In the genomic region with DNA sequence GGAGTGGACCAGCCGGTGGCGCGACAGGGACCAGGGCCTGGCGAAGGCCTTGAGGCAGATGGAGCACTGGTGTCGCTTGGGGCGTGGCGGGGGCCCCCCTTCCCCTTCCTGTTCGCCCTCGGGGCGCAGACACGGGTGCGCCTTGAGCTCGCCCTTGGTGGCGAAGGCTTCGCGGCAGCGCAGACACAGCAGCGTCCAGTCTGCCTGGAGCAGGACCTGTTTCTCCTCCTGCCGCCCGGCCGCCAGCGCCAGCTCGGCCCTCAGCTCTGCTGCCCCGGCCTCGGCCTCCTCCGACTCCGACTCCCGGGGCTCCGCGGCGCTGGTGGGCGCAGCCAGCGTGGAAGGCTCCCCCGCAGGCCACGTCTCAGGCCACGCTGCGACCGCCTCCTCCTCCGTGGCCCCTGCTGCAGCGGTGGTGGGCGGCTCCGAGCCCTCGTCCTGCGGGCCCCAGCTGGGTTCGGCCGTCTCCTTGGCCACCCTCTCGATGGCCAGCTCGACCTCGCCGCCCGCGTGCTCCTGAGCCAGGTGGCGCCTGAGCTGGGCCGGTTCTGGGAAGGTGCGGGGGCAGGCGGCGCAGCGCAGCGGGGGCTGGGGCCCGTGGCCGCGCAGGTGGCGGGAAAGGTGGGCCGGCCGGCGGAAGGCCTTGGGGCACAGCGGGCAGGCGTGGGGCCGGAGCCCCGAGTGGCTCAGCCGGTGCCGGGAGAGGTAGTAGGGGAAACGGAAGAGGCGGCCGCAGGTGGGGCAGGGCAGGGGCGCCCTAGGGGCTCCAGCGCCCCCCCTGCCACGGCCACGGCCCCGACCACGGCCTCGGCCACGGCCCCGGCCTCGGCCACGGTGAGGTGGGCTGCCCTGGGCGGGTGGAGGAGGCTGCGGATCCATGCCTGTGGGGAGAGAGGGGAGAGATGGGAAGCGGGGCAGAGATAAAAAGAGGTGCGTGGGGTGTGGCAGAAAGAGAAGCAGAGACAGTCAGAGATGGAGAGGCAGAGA, we compare ENCODE assay signal across 8 cellular contexts. TPM values are rescaled to one million over a fixed set of nuclear protein-coding genes. Genes with fewer than 3 reads are reported as not detected.
A peak's percentile ranks its signal among the peaks of the same experiment; 100 is the strongest.
DNase-seq lines count a peak whose midpoint lies in the region; ATAC-seq, FAIRE-seq and TF ChIP-seq lines count a peak whose summit lies in the region.
"Had no signal": no experiment of that assay in that cellular context is flagged by ENCODE, and none has a peak within 500 bp of the region (broad histone marks: within the 10 kb centered on the region; RNA-seq: fewer than 3 reads in every experiment).

No MANE protein-coding gene starts in this region.

- POLR2A ChIA-PET in HepG2 (lab: Yijun Ruan, JAX) = no interaction called here

- no peak for DNase-seq in HepG2 (ENCODE audit: low spot score)
- no peak for DNase-seq in right lobe of liver
- DNase-seq in left ventricle myocardium superior = peak; percentile 33
- DNase-seq in foreskin melanocyte = no peak

- no peaks in the 10 kb centered on the region for H3K27me3 ChIP-seq in HepG2 (ENCODE audit: control insufficient read depth in 1 of 2, insufficient read depth in 2 of 2, low read length in 2 of 2)
- no peaks in the 10 kb centered on the region for H3K27me3 ChIP-seq in right lobe of liver

- no peaks in the 10 kb centered on the region for H4K20me1 ChIP-seq in HepG2 (ENCODE audit: insufficient read depth, low read length)

- TSS peak; percentile 43 for BruUV-seq in HepG2 (replicated peaks; lab: Mats Ljungman, UMichigan)

- TF ChIP-seq CTCF in HepG2 (CRISPR knock-in tag; IDR thresholded peaks at IDR 0.05) (no peak), right lobe of liver (IDR thresholded peaks at IDR 0.05) (no peak)

- H3K4me2 ChIP-seq in HepG2 (ENCODE audit: low read depth, low read length) = peak overlapping the region; percentile 93

- in situ Hi-C loops in HepG2 (cut with HindIII; ENCODE audit: extremely low pct_ligation_motif_present, low pct_unique_long_range_greater_than_20kb) = no loop called here

- H3K4me1 ChIP-seq in HepG2 (ENCODE audit: insufficient read depth, low read length) (peaks cover 28% of the 10 kb centered on the region), right lobe of liver (peaks cover 0 to 25% (median 4%) of the 10 kb centered on the region in 4 donors)

- H3K9me3 ChIP-seq in HepG2 (ENCODE audit: low read length) = no peaks in the 10 kb centered on the region
- H3K9me3 ChIP-seq in right lobe of liver = no peaks in the 10 kb centered on the region

- H3K36me3 ChIP-seq in HepG2 (replicated peaks in 1 of 2; ENCODE audit: control insufficient read depth in 1 of 2, insufficient read depth in 2 of 2, low read length in 2 of 2) (0 out of 5 replicates have a peak, but pooled peaks cover 0 to 8% of the 10 kb centered on the region in 2 experiments), right lobe of liver (no peaks in the 10 kb centered on the region)

- CTCF ChIA-PET in HepG2 (lab: Yijun Ruan, JAX; ENCODE audit: low intra/inter-chr PET ratio, low total read pairs) = no interaction called here

- H2AFZ ChIP-seq in HepG2 (ENCODE audit: low read length) = no peak overlapping the region

- H3K9ac ChIP-seq in HepG2 (ENCODE audit: insufficient read depth, low read depth, low read length) = peak overlapping the region; percentile 85; the same call in 1 of the 2 replicates

- H3K79me2 ChIP-seq in HepG2 (ENCODE audit: insufficient read depth, low read length) = peaks cover 9% of the 10 kb centered on the region

- no peak for ATAC-seq in HepG2
- ATAC-seq in right lobe of liver = no peak
- no peak for ATAC-seq in left ventricle myocardium superior
- no peak for ATAC-seq in HG03442 (IDR thresholded peaks at IDR 0.05; ENCODE audit: unreplicated experiment)
- no peak for ATAC-seq in GM19328 (IDR thresholded peaks at IDR 0.05; ENCODE audit: unreplicated experiment)

- no peak for FAIRE-seq in HepG2 (lab: Jason Lieb, UNC)
- FAIRE-seq: TTC549 had no signal

- no peak for TF ChIP-seq POLR2A in HepG2 (IDR thresholded peaks at IDR 0.05; ENCODE audit: insufficient read depth in 1 of 2, low read depth in 2 of 2, low read length in 2 of 2)
- no peak for TF ChIP-seq POLR2A in right lobe of liver (IDR thresholded peaks at IDR 0.05)

- TF ChIP-seq EP300 in HepG2 (IDR thresholded peaks at IDR 0.05; ENCODE audit: low read depth in 2 of 2, low read length in 2 of 2) = no peak
- no peak for TF ChIP-seq EP300 in HepG2 (CRISPR knock-in tag; IDR thresholded peaks at IDR 0.05; ENCODE audit: borderline replicate concordance)

- H3K27ac ChIP-seq in HepG2 (ENCODE audit: extremely low read length, insufficient read depth, low read length) (peak overlapping the region; percentile 79), right lobe of liver (no peak overlapping the region)

- 96% methylated on average over 80 of the region's 90 CpGs for WGBS in HepG2 (ENCODE audit: low lambda C conversion rate)
- WGBS in right lobe of liver (ENCODE audit: insufficient coverage, low coverage, low lambda C conversion rate, missing lambda C conversion rate) = 85% methylated on average over 2 of the region's 90 CpGs

- peak overlapping the region; percentile 88 to 97 (median 95) for H3K4me3 ChIP-seq in HepG2 (replicated peaks in 1 of 3; ENCODE audit: insufficient read depth in 1 of 3, low read depth in 2 of 3, low read length in 3 of 3)
- peak overlapping the region in 1 of 3 donors; percentile 74 for H3K4me3 ChIP-seq in right lobe of liver

- TF ChIP-seq RAD21 in HepG2 (CRISPR knock-in tag; IDR thresholded peaks at IDR 0.05) = no peak

- intact Hi-C loops in HepG2 (cut with micrococcal nuclease; ENCODE audit: unreplicated experiment) (no loop called here), right lobe of liver (cut with DNase I) (no loop called here), left ventricle myocardium superior (cut with micrococcal nuclease) (no loop called here)

RNA-seq across cellular contexts. Expression of a gene that starts 1.6 kb away (rescaled TPM):
- total RNA-seq in HepG2 (2016; rRNA removed; fragmentation: Illumina TruSeq; extraction: Trizol) (1.7 and 2.9 TPM in 2 replicates), right lobe of liver (1 to 10 TPM; 1.9 to 4.6 (median 3.6) TPM), left ventricle myocardium superior (14.7 TPM)
- total RNA-seq in HepG2 (2016; cell fraction: cytosol; rRNA removed; fragmentation: Illumina TruSeq; extraction: Trizol; ENCODE audit: low read depth) = 1.3 and 1.6 TPM in 2 replicates
- total RNA-seq in HepG2 (2016; cell fraction: insoluble cytoplasmic fraction; rRNA removed; fragmentation: Illumina TruSeq; extraction: Trizol) = 1.8 and 2.9 TPM in 2 replicates
- 2.9 and 3.5 TPM in 2 replicates for total RNA-seq in HepG2 (2016; cell fraction: membrane; rRNA removed; fragmentation: Illumina TruSeq; extraction: Trizol)
- total RNA-seq in HepG2 (2016; cell fraction: nucleus; rRNA removed; fragmentation: Illumina TruSeq; extraction: Trizol) = 1.2 and 1.9 TPM in 2 replicates
- polyA plus RNA-seq in HepG2 (2011; rRNA removed) = 2.1 and 2.2 TPM in 2 replicates
- polyA plus RNA-seq in HepG2 (2011; cell fraction: cytosol; rRNA removed) = 1.3 and 2.9 TPM in 2 replicates
- 9.0 and 12.3 TPM in 2 replicates for polyA plus RNA-seq in HepG2 (2011; cell fraction: nucleus; rRNA removed)
- polyA plus RNA-seq in HepG2 (2012) = 3.6 and 5.7 TPM in 2 replicates
- 1.6 and 2.1 TPM in 2 replicates for polyA plus RNA-seq in HepG2 (2016; cell fraction: cytosol; fragmentation: Illumina TruSeq; extraction: Trizol; ENCODE audit: low read depth)
- polyA plus RNA-seq in HepG2 (2016; cell fraction: insoluble cytoplasmic fraction; fragmentation: Illumina TruSeq; extraction: Trizol; ENCODE audit: low read depth) = 2.8 and 3.3 TPM in 2 replicates
- polyA plus RNA-seq in HepG2 (2016; cell fraction: membrane; fragmentation: Illumina TruSeq; extraction: Trizol; ENCODE audit: low read depth) = 2.7 TPM in 2 replicates
- 8.4 and 9.1 TPM in 2 replicates for polyA plus RNA-seq in HepG2 (2016; cell fraction: nucleus; fragmentation: Illumina TruSeq; extraction: Trizol; ENCODE audit: insufficient read depth, low read depth)
- polyA minus RNA-seq in HepG2 (2011; rRNA and poly(A)+ RNA removed; ENCODE audit: low replicate concordance) = 5.6 and 7.6 TPM in 2 replicates
- polyA minus RNA-seq in HepG2 (2011; cell fraction: cytosol; rRNA and poly(A)+ RNA removed) = 3.6 and 4.7 TPM in 2 replicates
- 3.0 and 3.3 TPM in 2 replicates for polyA minus RNA-seq in HepG2 (2011; cell fraction: nucleus; rRNA and poly(A)+ RNA removed)

RNA-seq across cellular contexts. Expression of a gene that starts 20.3 kb away (rescaled TPM):
- total RNA-seq in HepG2 (2016; rRNA removed; fragmentation: Illumina TruSeq; extraction: Trizol) (3.4 and 5.9 TPM in 2 replicates), right lobe of liver (10 to 100 TPM in 1 of 6 experiments, 1 to 10 TPM in 5; 3.0 to 13.1 (median 5.1) TPM), left ventricle myocardium superior (16.3 TPM)
- 0.97 and 1.0 TPM in 2 replicates for total RNA-seq in HepG2 (2016; cell fraction: cytosol; rRNA removed; fragmentation: Illumina TruSeq; extraction: Trizol; ENCODE audit: low read depth)
- total RNA-seq in HepG2 (2016; cell fraction: insoluble cytoplasmic fraction; rRNA removed; fragmentation: Illumina TruSeq; extraction: Trizol) = 3.3 and 4.8 TPM in 2 replicates
- total RNA-seq in HepG2 (2016; cell fraction: membrane; rRNA removed; fragmentation: Illumina TruSeq; extraction: Trizol) = 3.8 and 4.3 TPM in 2 replicates
- total RNA-seq in HepG2 (2016; cell fraction: nucleus; rRNA removed; fragmentation: Illumina TruSeq; extraction: Trizol) = 4.3 and 5.0 TPM in 2 replicates
- polyA plus RNA-seq in HepG2 (2011; rRNA removed) = 3.6 and 4.1 TPM in 2 replicates
- polyA plus RNA-seq in HepG2 (2011; cell fraction: cytosol; rRNA removed) = 2.4 and 3.2 TPM in 2 replicates
- polyA plus RNA-seq in HepG2 (2011; cell fraction: nucleus; rRNA removed) = 9.6 and 12.9 TPM in 2 replicates
- 6.5 and 7.8 TPM in 2 replicates for polyA plus RNA-seq in HepG2 (2012)
- polyA plus RNA-seq in HepG2 (2016; cell fraction: cytosol; fragmentation: Illumina TruSeq; extraction: Trizol; ENCODE audit: low read depth) = 1.7 and 2.0 TPM in 2 replicates
- 7.2 and 8.9 TPM in 2 replicates for polyA plus RNA-seq in HepG2 (2016; cell fraction: insoluble cytoplasmic fraction; fragmentation: Illumina TruSeq; extraction: Trizol; ENCODE audit: low read depth)
- polyA plus RNA-seq in HepG2 (2016; cell fraction: membrane; fragmentation: Illumina TruSeq; extraction: Trizol; ENCODE audit: low read depth) = 5.5 and 6.4 TPM in 2 replicates
- polyA plus RNA-seq in HepG2 (2016; cell fraction: nucleus; fragmentation: Illumina TruSeq; extraction: Trizol; ENCODE audit: insufficient read depth, low read depth) = 14.5 and 17.0 TPM in 2 replicates
- polyA minus RNA-seq in HepG2 (2011; rRNA and poly(A)+ RNA removed; ENCODE audit: low replicate concordance) = 7.4 and 7.8 TPM in 2 replicates
- polyA minus RNA-seq in HepG2 (2011; cell fraction: cytosol; rRNA and poly(A)+ RNA removed) = 4.2 and 4.4 TPM in 2 replicates
- polyA minus RNA-seq in HepG2 (2011; cell fraction: nucleus; rRNA and poly(A)+ RNA removed) = 4.4 and 6.8 TPM in 2 replicates

RNA-seq across cellular contexts. Expression of a gene that starts 21.0 kb away (rescaled TPM):
- 1.6 and 4.6 TPM in 2 replicates for total RNA-seq in HepG2 (2016; rRNA removed; fragmentation: Illumina TruSeq; extraction: Trizol)
- 6.2 and 7.2 TPM in 2 replicates for total RNA-seq in HepG2 (2016; cell fraction: cytosol; rRNA removed; fragmentation: Illumina TruSeq; extraction: Trizol; ENCODE audit: low read depth)
- 2.8 and 4.6 TPM in 2 replicates for total RNA-seq in HepG2 (2016; cell fraction: insoluble cytoplasmic fraction; rRNA removed; fragmentation: Illumina TruSeq; extraction: Trizol)
- total RNA-seq in HepG2 (2016; cell fraction: membrane; rRNA removed; fragmentation: Illumina TruSeq; extraction: Trizol) = 7.6 and 10.2 TPM in 2 replicates
- 2.7 TPM in 2 replicates for total RNA-seq in HepG2 (2016; cell fraction: nucleus; rRNA removed; fragmentation: Illumina TruSeq; extraction: Trizol)
- polyA plus RNA-seq in HepG2 (2011; rRNA removed) = 3.2 and 5.0 TPM in 2 replicates
- polyA plus RNA-seq in HepG2 (2011; cell fraction: cytosol; rRNA removed) = 3.9 and 7.0 TPM in 2 replicates
- polyA plus RNA-seq in HepG2 (2011; cell fraction: nucleus; rRNA removed) = 8.3 and 9.7 TPM in 2 replicates
- polyA plus RNA-seq in HepG2 (2012) = 2.9 and 4.1 TPM in 2 replicates
- 8.5 and 8.9 TPM in 2 replicates for polyA plus RNA-seq in HepG2 (2016; cell fraction: cytosol; fragmentation: Illumina TruSeq; extraction: Trizol; ENCODE audit: low read depth)
- 3.6 and 4.5 TPM in 2 replicates for polyA plus RNA-seq in HepG2 (2016; cell fraction: insoluble cytoplasmic fraction; fragmentation: Illumina TruSeq; extraction: Trizol; ENCODE audit: low read depth)
- 9.0 and 9.5 TPM in 2 replicates for polyA plus RNA-seq in HepG2 (2016; cell fraction: membrane; fragmentation: Illumina TruSeq; extraction: Trizol; ENCODE audit: low read depth)
- polyA plus RNA-seq in HepG2 (2016; cell fraction: nucleus; fragmentation: Illumina TruSeq; extraction: Trizol; ENCODE audit: insufficient read depth, low read depth) = 4.9 and 5.2 TPM in 2 replicates
- polyA minus RNA-seq in HepG2 (2011; rRNA and poly(A)+ RNA removed; ENCODE audit: low replicate concordance) = 3.5 and 3.9 TPM in 2 replicates
- polyA minus RNA-seq in HepG2 (2011; cell fraction: cytosol; rRNA and poly(A)+ RNA removed) = 2.5 and 3.1 TPM in 2 replicates
- polyA minus RNA-seq in HepG2 (2011; cell fraction: nucleus; rRNA and poly(A)+ RNA removed) = 2.7 and 3.3 TPM in 2 replicates
- total RNA-seq in right lobe of liver = 10 to 100 TPM in 4 of 6 experiments, 1 to 10 TPM in 2; 8.2 to 21.0 (median 11.3) TPM
- 17.0 TPM for total RNA-seq in left ventricle myocardium superior

RNA-seq across cellular contexts. Expression of a gene that starts 26.4 kb away (rescaled TPM):
- 0.93 and 1.0 TPM in 2 replicates for total RNA-seq in HepG2 (2016; rRNA removed; fragmentation: Illumina TruSeq; extraction: Trizol)
- 0.26 and 0.30 TPM in 2 replicates for total RNA-seq in HepG2 (2016; cell fraction: cytosol; rRNA removed; fragmentation: Illumina TruSeq; extraction: Trizol; ENCODE audit: low read depth)
- 0.83 and 0.93 TPM in 2 replicates for total RNA-seq in HepG2 (2016; cell fraction: insoluble cytoplasmic fraction; rRNA removed; fragmentation: Illumina TruSeq; extraction: Trizol)
- 1.1 and 1.3 TPM in 2 replicates for total RNA-seq in HepG2 (2016; cell fraction: membrane; rRNA removed; fragmentation: Illumina TruSeq; extraction: Trizol)
- total RNA-seq in HepG2 (2016; cell fraction: nucleus; rRNA removed; fragmentation: Illumina TruSeq; extraction: Trizol) = 0.97 and 1.1 TPM in 2 replicates
- polyA plus RNA-seq in HepG2 (2011; rRNA removed) = 1.0 and 1.5 TPM in 2 replicates
- 1.2 and 1.9 TPM in 2 replicates for polyA plus RNA-seq in HepG2 (2011; cell fraction: cytosol; rRNA removed)
- 3.2 and 3.9 TPM in 2 replicates for polyA plus RNA-seq in HepG2 (2011; cell fraction: nucleus; rRNA removed)
- 1.9 and 2.1 TPM in 2 replicates for polyA plus RNA-seq in HepG2 (2012)
- polyA plus RNA-seq in HepG2 (2016; cell fraction: cytosol; fragmentation: Illumina TruSeq; extraction: Trizol; ENCODE audit: low read depth) = 0.71 and 0.81 TPM in 2 replicates
- 3.6 and 4.1 TPM in 2 replicates for polyA plus RNA-seq in HepG2 (2016; cell fraction: insoluble cytoplasmic fraction; fragmentation: Illumina TruSeq; extraction: Trizol; ENCODE audit: low read depth)
- polyA plus RNA-seq in HepG2 (2016; cell fraction: membrane; fragmentation: Illumina TruSeq; extraction: Trizol; ENCODE audit: low read depth) = 2.4 and 2.8 TPM in 2 replicates
- polyA plus RNA-seq in HepG2 (2016; cell fraction: nucleus; fragmentation: Illumina TruSeq; extraction: Trizol; ENCODE audit: insufficient read depth, low read depth) = 6.6 and 6.7 TPM in 2 replicates
- 2.5 and 2.6 TPM in 2 replicates for polyA minus RNA-seq in HepG2 (2011; rRNA and poly(A)+ RNA removed; ENCODE audit: low replicate concordance)
- 2.0 and 2.2 TPM in 2 replicates for polyA minus RNA-seq in HepG2 (2011; cell fraction: cytosol; rRNA and poly(A)+ RNA removed)
- polyA minus RNA-seq in HepG2 (2011; cell fraction: nucleus; rRNA and poly(A)+ RNA removed) = 0.62 and 0.90 TPM in 2 replicates
- 1 to 10 TPM; 4.2 to 6.0 (median 4.7) TPM for total RNA-seq in right lobe of liver
- 21.8 TPM for total RNA-seq in left ventricle myocardium superior

RNA-seq across cellular contexts. Expression of a gene that starts 33.7 kb away (rescaled TPM):
- total RNA-seq in HepG2 (2016; rRNA removed; fragmentation: Illumina TruSeq; extraction: Trizol) (0.46 and 0.66 TPM in 2 replicates), right lobe of liver (under 1 TPM in 2 of 6 experiments, not detected in 4; 0.33 to 0.56 TPM), left ventricle myocardium superior (16.6 TPM)
- total RNA-seq in HepG2 (2016; cell fraction: cytosol; rRNA removed; fragmentation: Illumina TruSeq; extraction: Trizol; ENCODE audit: low read depth) = not detected in 2 replicates
- 0.24 and 0.35 TPM in 2 replicates for total RNA-seq in HepG2 (2016; cell fraction: insoluble cytoplasmic fraction; rRNA removed; fragmentation: Illumina TruSeq; extraction: Trizol)
- total RNA-seq in HepG2 (2016; cell fraction: membrane; rRNA removed; fragmentation: Illumina TruSeq; extraction: Trizol) = 0.19 and 0.24 TPM in 2 replicates
- 0.38 and 0.62 TPM in 2 replicates for total RNA-seq in HepG2 (2016; cell fraction: nucleus; rRNA removed; fragmentation: Illumina TruSeq; extraction: Trizol)
- 0.77 and 1.5 TPM in 2 replicates for polyA plus RNA-seq in HepG2 (2011; rRNA removed)
- 1.0 and 1.4 TPM in 2 replicates for polyA plus RNA-seq in HepG2 (2011; cell fraction: cytosol; rRNA removed)
- 2.0 and 3.1 TPM in 2 replicates for polyA plus RNA-seq in HepG2 (2011; cell fraction: nucleus; rRNA removed)
- polyA plus RNA-seq in HepG2 (2012) = 0.91 and 2.0 TPM in 2 replicates
- not detected in 2 replicates for polyA plus RNA-seq in HepG2 (2016; cell fraction: cytosol; fragmentation: Illumina TruSeq; extraction: Trizol; ENCODE audit: low read depth)
- polyA plus RNA-seq in HepG2 (2016; cell fraction: insoluble cytoplasmic fraction; fragmentation: Illumina TruSeq; extraction: Trizol; ENCODE audit: low read depth) = 0.19 TPM in 1 of 2 replicates, not detected in the other
- polyA plus RNA-seq in HepG2 (2016; cell fraction: membrane; fragmentation: Illumina TruSeq; extraction: Trizol; ENCODE audit: low read depth) = 0.13 TPM in 1 of 2 replicates, not detected in the other
- 0.81 and 0.96 TPM in 2 replicates for polyA plus RNA-seq in HepG2 (2016; cell fraction: nucleus; fragmentation: Illumina TruSeq; extraction: Trizol; ENCODE audit: insufficient read depth, low read depth)
- 1.2 TPM in 1 of 2 replicates, not detected in the other for polyA minus RNA-seq in HepG2 (2011; rRNA and poly(A)+ RNA removed; ENCODE audit: low replicate concordance)
- polyA minus RNA-seq in HepG2 (2011; cell fraction: cytosol; rRNA and poly(A)+ RNA removed) = 0.53 TPM in 1 of 2 replicates, not detected in the other
- 0.37 and 0.52 TPM in 2 replicates for polyA minus RNA-seq in HepG2 (2011; cell fraction: nucleus; rRNA and poly(A)+ RNA removed)
- total RNA-seq: mononuclear cell had no signal
